Comparison of ENCODE assay signal across 9 cellular contexts in genomic region chr1:40153073-40153770, GRCh38. TPM values are rescaled to one million over a fixed set of nuclear protein-coding genes. Genes with fewer than 3 reads are reported as not detected.
DNase-seq lines count a peak whose midpoint lies in the region; ATAC-seq, FAIRE-seq and TF ChIP-seq lines count a peak whose summit lies in the region.
"Had no signal": no experiment of that assay in that cellular context is flagged by ENCODE, and none has a peak within 500 bp of the region (broad histone marks: within the 10 kb centered on the region; RNA-seq: fewer than 3 reads in every experiment).

No MANE protein-coding gene starts in this region.

- TF ChIP-seq CTCF in BE2C (IDR thresholded peaks at IDR 0.05; ENCODE audit: low read depth, low read length) (peak; percentile 61), GM12874 (IDR thresholded peaks at IDR 0.05; ENCODE audit: insufficient read depth, low read depth, low read length) (peak; percentile 64), astrocyte of the spinal cord (IDR thresholded peaks at IDR 0.05; ENCODE audit: low read depth, low read length) (peak; percentile 79), keratinocyte (optimal IDR thresholded peaks at IDR 0.05 in 1 of 3, IDR thresholded peaks at IDR 0.05 in 1 of 3, conservative IDR thresholded peaks at IDR 0.05 in 1 of 3; ENCODE audit: extremely low read depth in 1 of 3, insufficient read depth in 2 of 3, low read length in 3 of 3) (peak; percentile 45 to 80 (median 71))

- in situ Hi-C loops in astrocyte of the spinal cord (cut with HindIII; ENCODE audit: low sequenced_read_pairs) = no loop called here

- no peaks in the 10 kb centered on the region for H3K27me3 ChIP-seq in BE2C
- H3K27me3 ChIP-seq in keratinocyte (ENCODE audit: control insufficient read depth, extremely low read depth, insufficient read depth, low read length) = no peaks in the 10 kb centered on the region

- H4K20me1 ChIP-seq in keratinocyte (ENCODE audit: control insufficient read depth, extremely low read depth, insufficient read depth, low read length) = no peaks in the 10 kb centered on the region

- no peak overlapping the region for H3K27ac ChIP-seq in keratinocyte (ENCODE audit: control insufficient read depth, insufficient read depth, low read length)
- H3K27ac ChIP-seq: SJSA1 had no signal

- H3K9ac ChIP-seq in keratinocyte (ENCODE audit: control insufficient read depth, extremely low read depth, insufficient read depth, low read length) = peak overlapping the region; percentile 25

- no peaks in the 10 kb centered on the region for H3K79me2 ChIP-seq in keratinocyte (ENCODE audit: control insufficient read depth, insufficient read depth, low read length)

- peaks cover 10% of the 10 kb centered on the region for H3K4me1 Mint-ChIP-seq in stimulated activated naive CD8-positive, alpha-beta T cell treated with anti-CD3 and anti-CD28 coated beads, Interleukin-15, amount 100 ng/mL, for 72 hours

- ATAC-seq in HG03558 (IDR thresholded peaks at IDR 0.05; ENCODE audit: extremely low read depth, unreplicated experiment) = peak; percentile 27
- ATAC-seq in stimulated activated naive CD8-positive, alpha-beta T cell treated with anti-CD3 and anti-CD28 coated beads, Interleukin-15, amount 100 ng/mL, for 72 hours = peak; percentile 79
- ATAC-seq in GM18870 (IDR thresholded peaks at IDR 0.05; ENCODE audit: unreplicated experiment) = no peak

- no peaks in the 10 kb centered on the region for H3K9me3 Mint-ChIP-seq in stimulated activated naive CD8-positive, alpha-beta T cell treated with anti-CD3 and anti-CD28 coated beads, Interleukin-15, amount 100 ng/mL, for 72 hours

- H3K9me1 ChIP-seq in keratinocyte (ENCODE audit: control insufficient read depth, extremely low read depth, insufficient read depth, low read length) = no peaks in the 10 kb centered on the region

- H2AFZ ChIP-seq in keratinocyte (ENCODE audit: control insufficient read depth, low read length) = peak overlapping the region; percentile 93

- H3K4me2 ChIP-seq in keratinocyte (ENCODE audit: control insufficient read depth, extremely low read depth, insufficient read depth, low read depth, low read length) = peak overlapping the region; percentile 84

- H3K9me3 ChIP-seq in BE2C = no peaks in the 10 kb centered on the region
- H3K9me3 ChIP-seq in keratinocyte (ENCODE audit: control insufficient read depth, low read depth, low read length) = no peaks in the 10 kb centered on the region
- H3K9me3 ChIP-seq: SJSA1 had no signal

- peak; percentile 39 for FAIRE-seq in keratinocyte (lab: Jason Lieb, UNC)

- no peak overlapping the region for H3K4me3 ChIP-seq in BE2C (ENCODE audit: low read depth, low read length)
- H3K4me3 ChIP-seq in astrocyte of the spinal cord (ENCODE audit: low read depth, low read length) = no peak overlapping the region
- H3K4me3 ChIP-seq in keratinocyte (ENCODE audit: control insufficient read depth in 2 of 3, extremely low read depth in 1 of 3, insufficient read depth in 2 of 3, low read depth in 1 of 3, low read length in 3 of 3) = peak overlapping the region in 2 of 3 experiments; percentile 40 to 45
- H3K4me3 ChIP-seq: SJSA1 had no signal

- H3K27ac Mint-ChIP-seq in stimulated activated naive CD8-positive, alpha-beta T cell treated with anti-CD3 and anti-CD28 coated beads, Interleukin-15, amount 100 ng/mL, for 72 hours = peak overlapping the region in 1 of 2 donors; percentile 10

- H3K4me1 ChIP-seq in BE2C = no peaks in the 10 kb centered on the region
- H3K4me1 ChIP-seq in keratinocyte (ENCODE audit: control insufficient read depth, extremely low read depth, insufficient read depth, low read length) = peaks cover 5% of the 10 kb centered on the region
- H3K4me1 ChIP-seq: SJSA1 had no signal

- no peaks in the 10 kb centered on the region for H3K27me3 Mint-ChIP-seq in stimulated activated naive CD8-positive, alpha-beta T cell treated with anti-CD3 and anti-CD28 coated beads, Interleukin-15, amount 100 ng/mL, for 72 hours

- peak overlapping the region; percentile 22 to 66 for H3K4me3 Mint-ChIP-seq in stimulated activated naive CD8-positive, alpha-beta T cell treated with anti-CD3 and anti-CD28 coated beads, Interleukin-15, amount 100 ng/mL, for 72 hours

- peak; percentile 6 for DNase-seq in BE2C
- DNase-seq in NOMO-1 treated with dmso at 0.1 percent for 144 hours (lab: John Stamatoyannopoulos, UW; ENCODE audit: unreplicated experiment) = peak; percentile 57
- peak; percentile 70 for DNase-seq in astrocyte of the spinal cord (ENCODE audit: low read depth, low spot score)
- DNase-seq in keratinocyte (ENCODE audit: low read depth, low spot score) = peak; percentile 7
- DNase-seq in stimulated activated naive CD8-positive, alpha-beta T cell treated with anti-CD3 and anti-CD28 coated beads, Interleukin-15, amount 100 ng/mL, for 72 hours = peak; percentile 25 to 38

- H3K36me3 ChIP-seq in BE2C = no peaks in the 10 kb centered on the region
- no peaks in the 10 kb centered on the region for H3K36me3 ChIP-seq in keratinocyte (ENCODE audit: control insufficient read depth in 2 of 2, extremely low read depth in 1 of 2, insufficient read depth in 2 of 2, low read length in 2 of 2)
- H3K36me3 ChIP-seq: SJSA1 had no signal

- dilution Hi-C loops in keratinocyte (cut with MboI; ENCODE audit: extremely low pct_ligation_motif_present, low sequenced_read_pairs) = no loop called here

RNA-seq across cellular contexts. Expression of gene RLF, which starts 8.0 kb away (rescaled TPM):
- 8.8 TPM for polyA plus RNA-seq in BE2C (2012; ENCODE audit: insufficient read depth, insufficient read length, low read depth)
- 7.0 to 10.7 TPM (median 7.5 TPM) in 3 replicates for polyA plus RNA-seq in keratinocyte
- 12.4 TPM for polyA plus RNA-seq in keratinocyte (2011; ENCODE audit: low read depth)
- polyA plus RNA-seq in keratinocyte (2011; cell fraction: cytosol; rRNA removed) = 3.3 and 7.5 TPM in 2 replicates
- 13.1 and 15.0 TPM in 2 replicates for polyA plus RNA-seq in keratinocyte (2011; cell fraction: nucleus; rRNA removed)
- 8.0 and 17.1 TPM in 2 replicates for polyA plus RNA-seq in keratinocyte (2012; ENCODE audit: low replicate concordance)
- 2.0 to 26.3 TPM (median 12.0 TPM) in 3 replicates for polyA minus RNA-seq in keratinocyte
- polyA minus RNA-seq in keratinocyte (2011; cell fraction: cytosol; rRNA and poly(A)+ RNA removed) = 8.1 TPM
- polyA minus RNA-seq in keratinocyte (2011; cell fraction: nucleus; rRNA and poly(A)+ RNA removed) = 16.9 and 32.9 TPM in 2 replicates

RNA-seq across cellular contexts. Expression of gene PPT1, which starts 56.2 kb away (rescaled TPM):
- 34.7 TPM for polyA plus RNA-seq in BE2C (2012; ENCODE audit: insufficient read depth, insufficient read length, low read depth)
- 43.8 to 58.9 TPM (median 52.7 TPM) in 3 replicates for polyA plus RNA-seq in keratinocyte
- polyA plus RNA-seq in keratinocyte (2011; ENCODE audit: low read depth) = 12.7 TPM
- polyA plus RNA-seq in keratinocyte (2011; cell fraction: cytosol; rRNA removed) = 24.5 and 47.3 TPM in 2 replicates
- 49.6 and 53.2 TPM in 2 replicates for polyA plus RNA-seq in keratinocyte (2011; cell fraction: nucleus; rRNA removed)
- 34.9 and 47.2 TPM in 2 replicates for polyA plus RNA-seq in keratinocyte (2012; ENCODE audit: low replicate concordance)
- 27.7 to 58.7 TPM (median 50.4 TPM) in 3 replicates for polyA minus RNA-seq in keratinocyte
- polyA minus RNA-seq in keratinocyte (2011; cell fraction: cytosol; rRNA and poly(A)+ RNA removed) = 17.3 TPM
- 22.8 and 49.0 TPM in 2 replicates for polyA minus RNA-seq in keratinocyte (2011; cell fraction: nucleus; rRNA and poly(A)+ RNA removed)

Comparison
In these comparisons a context has a peak if more than half of its experiments do, and no peak if none do; other contexts are left out.
1. DNase-seq: peak in every context shown above with its lines; median percentile 70 in astrocyte of the spinal cord; 57 in NOMO-1 treated with dmso at 0.1 percent for 144 hours; 32 in stimulated activated naive CD8-positive, alpha-beta T cell treated with anti-CD3 and anti-CD28 coated beads, Interleukin-15, amount 100 ng/mL, for 72 hours; 7 in keratinocyte; 6 in BE2C.
2. H3K4me3 ChIP-seq: peak in keratinocyte (2 of 3); none in BE2C (single experiment) and astrocyte of the spinal cord (single experiment).
3. Peak in every context shown above with its lines, with median percentiles within 50 percentile points of each other: CTCF ChIP-seq.